ENCODE assay signal across 23 cellular contexts in genomic region chr5:148882332-148882731, GRCh38.
"Had no signal": no experiment of that assay in that cellular context is flagged by ENCODE, and none has a peak within 500 bp of the region (broad histone marks: within the 10 kb centered on the region; RNA-seq: fewer than 3 reads in every experiment).

No MANE protein-coding gene starts in this region.

- H3K27ac Mint-ChIP-seq: activated CD4-positive, alpha-beta T cell treated with anti-CD3 and anti-CD28 coated beads, Interleukin-2, amount 10 ng/mL, durations not matched to agents 7 days and 5 days; activated CD8-positive, alpha-beta T cell treated with anti-CD3 and anti-CD28 coated beads, Interleukin-2, amount 10 ng/mL, durations not matched to agents 7 days and 5 days; endodermal cell; nephron; stimulated activated effector memory CD8-positive, alpha-beta T cell treated with anti-CD3 and anti-CD28 coated beads, Interleukin-12 subunit alpha, Interleukin-12 subunit beta, amount 100 ng/mL, for 72 hours; type B pancreatic cell had no signal

- FAIRE-seq: colon, kidney had no signal

- H3K4me1 Mint-ChIP-seq: activated CD4-positive, alpha-beta T cell treated with anti-CD3 and anti-CD28 coated beads, Interleukin-2, amount 10 ng/mL, durations not matched to agents 7 days and 5 days; nephron had no signal

- H3K4me3 Mint-ChIP-seq: activated CD4-positive, alpha-beta T cell treated with anti-CD3 and anti-CD28 coated beads, Interleukin-2, amount 10 ng/mL, durations not matched to agents 7 days and 5 days; activated CD8-positive, alpha-beta T cell treated with anti-CD3 and anti-CD28 coated beads, Interleukin-2, amount 10 ng/mL, durations not matched to agents 7 days and 5 days; activated T-cell treated with anti-CD3 and anti-CD28 coated beads, Interleukin-2, amount 50 U/mL, for 4 hours; endodermal cell; nephron; stimulated activated effector memory CD8-positive, alpha-beta T cell treated with anti-CD3 and anti-CD28 coated beads, Interleukin-12 subunit alpha, Interleukin-12 subunit beta, amount 100 ng/mL, for 72 hours; type B pancreatic cell had no signal

- H3K9me3 Mint-ChIP-seq: activated CD4-positive, alpha-beta T cell treated with anti-CD3 and anti-CD28 coated beads, Interleukin-2, amount 10 ng/mL, durations not matched to agents 7 days and 5 days; activated T-cell treated with anti-CD3 and anti-CD28 coated beads, Interleukin-2, amount 50 U/mL, for 4 hours; endodermal cell; nephron; type B pancreatic cell had no signal

- DNase-seq: activated CD4-positive, alpha-beta T cell treated with anti-CD3 and anti-CD28 coated beads, Interleukin-2, amount 10 ng/mL, durations not matched to agents 7 days and 5 days; activated CD8-positive, alpha-beta T cell treated with anti-CD3 and anti-CD28 coated beads, Interleukin-2, amount 10 ng/mL, durations not matched to agents 7 days and 5 days; activated effector memory CD4-positive, alpha-beta T cell treated with anti-CD3 and anti-CD28 coated beads, Interleukin-2, amount 50 U/mL, for 16 hours; activated naive CD4-positive, alpha-beta T cell treated with anti-CD3 and anti-CD28 coated beads, Interleukin-2, amount 50 U/mL, for 16 hours; activated T-cell treated with anti-CD3 and anti-CD28 coated beads, Interleukin-2, amount 50 U/mL, for 4 hours; aorta; brain microvascular endothelial cell; central memory CD4-positive, alpha-beta T cell; dorsolateral prefrontal cortex; endodermal cell; foreskin melanocyte; kidney; left ventricle myocardium inferior; mammary epithelial cell; midbrain; stimulated activated CD4-positive, alpha-beta T cell treated with anti-CD3 and anti-CD28 coated beads, Interleukin-4, amount 100 ng/mL, for 24 hours; stomach; T1000; testis had no signal

- H3K27me3 Mint-ChIP-seq: type B pancreatic cell had no signal

- H3K36me3 Mint-ChIP-seq: stimulated activated effector memory CD8-positive, alpha-beta T cell treated with anti-CD3 and anti-CD28 coated beads, Interleukin-12 subunit alpha, Interleukin-12 subunit beta, amount 100 ng/mL, for 72 hours; type B pancreatic cell had no signal
